8 cellular contexts compared by ENCODE assay signal in genomic region chrX:65690057-65690855, GRCh38. TPM values are rescaled to one million over a fixed set of nuclear protein-coding genes. Genes with fewer than 3 reads are reported as not detected.
DNase-seq lines count a peak whose midpoint lies in the region; ATAC-seq and TF ChIP-seq lines count a peak whose summit lies in the region.

No MANE protein-coding gene starts in this region.

- H3K9me3 Mint-ChIP-seq in activated B cell treated with CpG ODN at 0.5 μM for 24 hours, result no peaks in the 10 kb centered on the region

- POLR2A ChIA-PET in activated B cell treated with CpG ODN at 0.5 μM for 24 hours (lab: Charles Lee), result interaction anchor here (0.9 to 3.4 kb wide), 4 partner anchors 8 to 89 kb away, joined by 3 to 18 read pairs (median 4); no protein-coding TSS in a partner anchor

- DNase-seq in HK-2 (ENCODE audit: unreplicated experiment) (peak; percentile 63), activated B cell treated with CpG ODN at 0.5 μM for 24 hours (no peak), Right ventricle myocardium superior (no peak), cerebellum (ENCODE audit: low spot score) (no peak), NCI-H2171 (lab: John Stamatoyannopoulos, UW) (no peak), NCI-H1048 (lab: John Stamatoyannopoulos, UW) (no peak), H4 (ENCODE audit: low spot score) (no peak)
- no peak for DNase-seq in stimulated activated naive CD8-positive, alpha-beta T cell treated with anti-CD3 and anti-CD28 coated beads, Interleukin-15, Interleukin-2, amounts not matched to agents 100 U/mL and 50 U/mL, for 24 hours

- intact Hi-C loops in activated B cell treated with CpG ODN at 0.5 μM for 24 hours (cut with micrococcal nuclease) (no loop called here), Right ventricle myocardium superior (cut with DNase I) (no loop called here)

- peak overlapping the region; percentile 32 for H3K4me3 Mint-ChIP-seq in activated B cell treated with CpG ODN at 0.5 μM for 24 hours

- ATAC-seq in activated B cell treated with CpG ODN at 0.5 μM for 24 hours (ENCODE audit: low read depth) (peak; percentile 16), Right ventricle myocardium superior (ENCODE audit: poor library complexity) (peak; percentile 73)
- ATAC-seq in stimulated activated naive CD8-positive, alpha-beta T cell treated with anti-CD3 and anti-CD28 coated beads, Interleukin-15, Interleukin-2, amounts not matched to agents 100 U/mL and 50 U/mL, for 24 hours, result peak; percentile 5

- CTCF ChIA-PET in activated B cell treated with CpG ODN at 0.5 μM for 24 hours (lab: Charles Lee), result no interaction called here

- H3K36me3 Mint-ChIP-seq in activated B cell treated with CpG ODN at 0.5 μM for 24 hours (ENCODE audit: low read depth), result peaks cover 24% of the 10 kb centered on the region

- H3K4me1 Mint-ChIP-seq in activated B cell treated with CpG ODN at 0.5 μM for 24 hours, result peaks cover 95% of the 10 kb centered on the region

- peak overlapping the region; percentile 85 for H3K27ac Mint-ChIP-seq in activated B cell treated with CpG ODN at 0.5 μM for 24 hours

- no peaks in the 10 kb centered on the region for H3K27me3 Mint-ChIP-seq in activated B cell treated with CpG ODN at 0.5 μM for 24 hours

- no peak for TF ChIP-seq CTCF in activated B cell treated with CpG ODN at 0.5 μM for 24 hours (IDR thresholded peaks at IDR 0.05)

RNA-seq across cellular contexts. Expression of gene MSN, which starts 22.8 kb away (rescaled TPM):
- total RNA-seq in activated B cell treated with CpG ODN at 0.5 μM for 24 hours (352 TPM in 2 replicates), Right ventricle myocardium superior (97.6 TPM), cerebellum (33.2 TPM)
- 244 and 262 TPM in 2 replicates for total RNA-seq in H4 (2014; rRNA removed; shearing (Covaris generic))

Comparison
In these comparisons a context has a peak if more than half of its experiments do, and no peak if none do; other contexts are left out.
1. ATAC-seq: peak in every context shown above with its lines; median percentile 73 in Right ventricle myocardium superior; 16 in activated B cell treated with CpG ODN at 0.5 μM for 24 hours; 5 in stimulated activated naive CD8-positive, alpha-beta T cell treated with anti-CD3 and anti-CD28 coated beads, Interleukin-15, Interleukin-2, amounts not matched to agents 100 U/mL and 50 U/mL, for 24 hours.